18 cellular contexts compared by ENCODE assay signal in the genomic region with DNA sequence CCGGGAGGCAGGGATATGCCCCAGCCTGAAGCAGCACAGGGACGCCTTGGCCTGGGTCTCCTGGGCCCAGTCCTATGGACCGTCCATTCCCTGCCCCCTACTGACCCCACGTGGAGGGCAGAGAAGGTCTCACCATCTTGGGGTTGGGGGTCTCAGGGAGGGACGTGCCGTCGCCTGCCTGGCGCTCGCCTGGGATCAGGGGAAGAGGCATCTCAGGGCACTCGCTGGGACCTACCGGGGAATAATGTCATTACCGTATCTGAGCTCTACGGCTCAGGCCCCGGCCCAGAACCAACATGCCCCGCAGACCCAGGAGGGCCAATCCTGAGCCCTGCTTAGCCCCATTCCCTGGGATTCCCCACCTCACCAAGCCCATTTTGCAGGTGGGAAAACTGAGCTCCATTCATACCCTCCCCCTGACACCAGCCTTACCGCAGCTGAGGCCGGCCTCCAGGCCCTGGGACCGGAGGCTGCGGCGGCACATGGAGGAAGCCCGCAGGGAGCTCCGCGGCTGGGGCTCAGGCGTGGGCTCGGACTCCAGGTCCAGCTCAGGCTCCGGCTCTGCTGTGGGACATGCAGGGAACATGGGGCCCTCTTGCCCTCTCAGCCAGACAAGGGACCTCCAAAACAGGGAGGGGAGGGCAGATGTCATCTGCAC. TPM values are rescaled to one million over a fixed set of nuclear protein-coding genes. Genes with fewer than 3 reads are reported as not detected.
DNase-seq lines count a peak whose midpoint lies in the region; FAIRE-seq lines count a peak whose summit lies in the region.
"Had no signal": no experiment of that assay in that cellular context is flagged by ENCODE, and none has a peak within 500 bp of the region (broad histone marks: within the 10 kb centered on the region; RNA-seq: fewer than 3 reads in every experiment).

No MANE protein-coding gene starts in this region.

- no peaks in the 10 kb centered on the region for H3K9me3 Mint-ChIP-seq in CD4-positive, alpha-beta memory T cell
- H3K9me3 Mint-ChIP-seq: CD4-positive, CD25-positive, alpha-beta regulatory T cell; GM23338; IgD-negative memory B cell had no signal

- CTCF ChIA-PET in CD4-positive, alpha-beta memory T cell (lab: Charles Lee; ENCODE audit: partially characterized antibody) = no interaction called here

- DNase-seq in 8988T = peak; percentile 15
- no peak for DNase-seq in NT2/D1 (ENCODE audit: low read depth, low spot score)
- peak; percentile 9 for DNase-seq in iPS-NIHi11 (ENCODE audit: low spot score)
- no peak for DNase-seq in urothelium cell line (ENCODE audit: low spot score)
- no peak for DNase-seq in CD4-positive, alpha-beta memory T cell
- DNase-seq in GM03348 (ENCODE audit: low spot score) = no peak
- no peak for DNase-seq in cortex of kidney (lab: John Stamatoyannopoulos, UW)
- DNase-seq: C1 segment of cervical spinal cord; CD4-positive, CD25-positive, alpha-beta regulatory T cell; DMS153; DMS79; GDM1; H9 had no signal

- H3K27me3 Mint-ChIP-seq in CD4-positive, alpha-beta memory T cell = no peaks in the 10 kb centered on the region
- H3K27me3 Mint-ChIP-seq: B cell; CD4-positive, CD25-positive, alpha-beta regulatory T cell; IgD-negative memory B cell had no signal

- H3K27me3 ChIP-seq in NT2/D1 (ENCODE audit: insufficient read depth, insufficient read length) = no peaks in the 10 kb centered on the region
- no peaks in the 10 kb centered on the region for H3K27me3 ChIP-seq in CD4-positive, alpha-beta memory T cell (ENCODE audit: insufficient read depth, low read length)

- H3K36me3 ChIP-seq in NT2/D1 (ENCODE audit: insufficient read depth, insufficient read length, low read length) = no peaks in the 10 kb centered on the region
- H3K36me3 ChIP-seq in CD4-positive, alpha-beta memory T cell (ENCODE audit: insufficient read depth, low read length) = no peaks in the 10 kb centered on the region

- H3K36me3 Mint-ChIP-seq in CD4-positive, alpha-beta memory T cell = no peaks in the 10 kb centered on the region
- H3K36me3 Mint-ChIP-seq: CD4-positive, CD25-positive, alpha-beta regulatory T cell; IgD-negative memory B cell had no signal

- H3K4me3 ChIP-seq in NT2/D1 (ENCODE audit: insufficient read length, low read depth) = no peak overlapping the region
- no peak overlapping the region for H3K4me3 ChIP-seq in CD4-positive, alpha-beta memory T cell (ENCODE audit: low read length in 2 of 2)
- H3K4me3 ChIP-seq: GM23338 had no signal

- peak overlapping the region; percentile 4 for H3K9ac ChIP-seq in NT2/D1 (ENCODE audit: insufficient read length, low read depth)

- POLR2A ChIA-PET in CD4-positive, alpha-beta memory T cell (lab: Charles Lee; ENCODE audit: partially characterized antibody) = no interaction called here

- no peak overlapping the region for H3K27ac Mint-ChIP-seq in CD4-positive, alpha-beta memory T cell
- H3K27ac Mint-ChIP-seq: B cell; CD4-positive, CD25-positive, alpha-beta regulatory T cell; GM23338; H9; IgD-negative memory B cell had no signal

- no peaks in the 10 kb centered on the region for H3K4me1 Mint-ChIP-seq in CD4-positive, alpha-beta memory T cell
- H3K4me1 Mint-ChIP-seq: B cell; CD4-positive, CD25-positive, alpha-beta regulatory T cell; GM23338; H9; IgD-negative memory B cell had no signal

- no peak overlapping the region for H3K27ac ChIP-seq in CD4-positive, alpha-beta memory T cell (ENCODE audit: low read depth, low read length)

- H3K4me3 Mint-ChIP-seq in CD4-positive, alpha-beta memory T cell = no peak overlapping the region
- H3K4me3 Mint-ChIP-seq: B cell, GM23338, H9, IgD-negative memory B cell had no signal

- peak; percentile 82 for FAIRE-seq in urothelium cell line (lab: Jason Lieb, UNC)
- FAIRE-seq: HTR-8/SVneo had no signal

- peaks cover 5% of the 10 kb centered on the region for H3K4me1 ChIP-seq in NT2/D1 (ENCODE audit: insufficient read depth, insufficient read length)
- no peaks in the 10 kb centered on the region for H3K4me1 ChIP-seq in CD4-positive, alpha-beta memory T cell (ENCODE audit: insufficient read depth, low read length)

- H3K9me3 ChIP-seq in NT2/D1 (ENCODE audit: insufficient read depth, low read length) = no peaks in the 10 kb centered on the region
- no peaks in the 10 kb centered on the region for H3K9me3 ChIP-seq in CD4-positive, alpha-beta memory T cell (ENCODE audit: control insufficient read depth in 1 of 2, low read length in 2 of 2)

- intact Hi-C loops in CD4-positive, alpha-beta memory T cell (cut with micrococcal nuclease) = no loop called here

RNA-seq across cellular contexts. Expression of gene KDELR2, which starts 26.7 kb away (rescaled TPM):
- total RNA-seq in CD4-positive, alpha-beta memory T cell = 10 to 100 TPM; 41.1 to 46.4 TPM
- polyA plus RNA-seq in CD4-positive, alpha-beta memory T cell = 10 to 100 TPM; 51.6 to 54.3 TPM

RNA-seq across cellular contexts. Expression of gene GRID2IP, which starts 40.7 kb away (rescaled TPM):
- under 1 TPM; 0.47 to 0.81 TPM for total RNA-seq in CD4-positive, alpha-beta memory T cell
- under 1 TPM; 0.04 to 0.10 TPM for polyA plus RNA-seq in CD4-positive, alpha-beta memory T cell
- total RNA-seq: Daoy had no signal

Comparison
In these comparisons a context has a peak if more than half of its experiments do, and no peak if none do; other contexts are left out.
1. DNase-seq: peak in 8988T (single experiment) and iPS-NIHi11 (single experiment); none in NT2/D1 (single experiment), urothelium cell line (single experiment), CD4-positive, alpha-beta memory T cell (0 of 5), GM03348 (single experiment) and cortex of kidney (single experiment).